37 cellular contexts compared by ENCODE assay signal in genomic region chr10:7150349-7150748, GRCh38.
"Had no signal": no experiment of that assay in that cellular context is flagged by ENCODE, and none has a peak within 500 bp of the region (broad histone marks: within the 10 kb centered on the region; RNA-seq: fewer than 3 reads in every experiment).

No MANE protein-coding gene starts in this region.

- H3K36me3 Mint-ChIP-seq: activated naive CD4-positive, alpha-beta T cell treated with anti-CD3 and anti-CD28 coated beads, Interleukin-2, amount 10 ng/mL, durations not matched to agents 7 days and 5 days; activated naive CD4-positive, alpha-beta T cell treated with anti-CD3 and anti-CD28 coated beads, Interleukin-2, amount 50 U/mL, for 72 hours; activated naive CD8-positive, alpha-beta T cell; activated naive CD8-positive, alpha-beta T cell treated with anti-CD3 and anti-CD28 coated beads for 36 hours; activated naive CD8-positive, alpha-beta T cell treated with anti-CD3 and anti-CD28 coated beads, Interleukin-2, amount 10 ng/mL, durations not matched to agents 7 days and 5 days; brain had no signal

- H3K27me3 ChIP-seq: adrenal gland, ascending aorta, body of pancreas, brain microvascular endothelial cell, breast epithelium had no signal

- H3K4me1 ChIP-seq: adrenal gland, ascending aorta, body of pancreas, breast epithelium had no signal

- H3K9me3 ChIP-seq: adrenal gland, ascending aorta, body of pancreas, breast epithelium had no signal

- H3K4me3 ChIP-seq: adrenal gland, ascending aorta, body of pancreas, breast epithelium, cardiac muscle cell had no signal

- H3K36me3 ChIP-seq: adrenal gland, ascending aorta, brain microvascular endothelial cell, breast epithelium, cardiac muscle cell had no signal

- DNase-seq: activated effector memory CD4-positive, alpha-beta T cell treated with anti-CD3 and anti-CD28 coated beads, Interleukin-2, amount 50 U/mL, for 16 hours; activated effector memory CD4-positive, alpha-beta T cell treated with Interleukin-2 at 50 U/mL for 16 hours; activated gamma-delta T cell; activated gamma-delta T cell treated with Interleukin-2 at 50 U/mL for 16 hours; activated naive CD4-positive, alpha-beta T cell; activated naive CD4-positive, alpha-beta T cell treated with anti-CD3 and anti-CD28 coated beads for 36 hours; activated naive CD4-positive, alpha-beta T cell treated with anti-CD3 and anti-CD28 coated beads, Interleukin-2, amount 10 ng/mL, durations not matched to agents 7 days and 5 days; activated naive CD4-positive, alpha-beta T cell treated with anti-CD3 and anti-CD28 coated beads, Interleukin-2, amount 50 U/mL, for 16 hours; activated naive CD4-positive, alpha-beta T cell treated with Interleukin-2 at 50 U/mL for 16 hours; activated naive CD8-positive, alpha-beta T cell treated with anti-CD3 and anti-CD28 coated beads for 36 hours; activated naive CD8-positive, alpha-beta T cell treated with anti-CD3 and anti-CD28 coated beads, Interleukin-2, amount 10 ng/mL, durations not matched to agents 7 days and 5 days; activated naive CD8-positive, alpha-beta T cell treated with anti-CD3 and anti-CD28 coated beads, Interleukin-2, amount 50 U/mL, for 24 hours; activated T-cell treated with anti-CD3 and anti-CD28 coated beads, Interleukin-2, amount 50 U/mL, for 24 hours; activated T-cell treated with anti-CD3 and anti-CD28 coated beads, Interleukin-2, amount 50 U/mL, for 4 hours; activated T-cell treated with anti-CD3 and anti-CD28 coated beads, Interleukin-2, amount 50 U/mL, for 48 hours; activated T-cell treated with anti-CD3 and anti-CD28 coated beads, Interleukin-2, amount 50 U/mL, for 72 hours; adrenal gland; amniotic stem cell; amygdala; anterior cingulate cortex; aorta; body of pancreas; brain microvascular endothelial cell; caudate nucleus; central memory CD4-positive, alpha-beta T cell; cerebellar nuclear complex had no signal

- H3K9me3 Mint-ChIP-seq: activated naive CD4-positive, alpha-beta T cell treated with anti-CD3 and anti-CD28 coated beads for 36 hours; activated naive CD4-positive, alpha-beta T cell treated with anti-CD3 and anti-CD28 coated beads, Interleukin-2, amount 10 ng/mL, durations not matched to agents 7 days and 5 days; activated naive CD4-positive, alpha-beta T cell treated with anti-CD3 and anti-CD28 coated beads, Interleukin-2, amount 50 U/mL, for 24 hours; activated naive CD4-positive, alpha-beta T cell treated with anti-CD3 and anti-CD28 coated beads, Interleukin-2, amount 50 U/mL, for 72 hours; activated naive CD8-positive, alpha-beta T cell treated with anti-CD3 and anti-CD28 coated beads, Interleukin-2, amount 10 ng/mL, durations not matched to agents 7 days and 5 days; activated T-cell treated with anti-CD3 and anti-CD28 coated beads, Interleukin-2, amount 50 U/mL, for 24 hours; activated T-cell treated with anti-CD3 and anti-CD28 coated beads, Interleukin-2, amount 50 U/mL, for 4 hours; activated T-helper 17 cell treated with anti-CD3 and anti-CD28 coated beads, Interleukin-2, amount 50 U/mL, for 72 hours; central memory CD8-positive, alpha-beta T cell had no signal

- H3K4me3 Mint-ChIP-seq: activated naive CD4-positive, alpha-beta T cell treated with anti-CD3 and anti-CD28 coated beads for 36 hours; activated naive CD4-positive, alpha-beta T cell treated with anti-CD3 and anti-CD28 coated beads, Interleukin-2, amount 10 ng/mL, durations not matched to agents 7 days and 5 days; activated naive CD4-positive, alpha-beta T cell treated with anti-CD3 and anti-CD28 coated beads, Interleukin-2, amount 50 U/mL, for 24 hours; activated naive CD8-positive, alpha-beta T cell; activated naive CD8-positive, alpha-beta T cell treated with anti-CD3 and anti-CD28 coated beads for 36 hours; activated naive CD8-positive, alpha-beta T cell treated with anti-CD3 and anti-CD28 coated beads, Interleukin-2, amount 10 ng/mL, durations not matched to agents 7 days and 5 days; activated naive CD8-positive, alpha-beta T cell treated with anti-CD3 and anti-CD28 coated beads, Interleukin-2, amount 50 U/mL, for 24 hours; activated T-cell treated with anti-CD3 and anti-CD28 coated beads, Interleukin-2, amount 50 U/mL, for 24 hours; activated T-cell treated with anti-CD3 and anti-CD28 coated beads, Interleukin-2, amount 50 U/mL, for 4 hours; activated T-cell treated with anti-CD3 and anti-CD28 coated beads, Interleukin-2, amount 50 U/mL, for 72 hours; activated T-helper 1 cell treated with anti-CD3 and anti-CD28 coated beads, Interleukin-12 subunit alpha, Interleukin-12 subunit beta, Interleukin-2, Interleukin-4 antibody, amounts not matched to agents 30 ng/mL and 10 ng/mL and 1 ng/mL, durations not matched to agents 14 hours and 24 hours and 36 hours; activated T-helper 17 cell treated with anti-CD3 and anti-CD28 coated beads, Interleukin-2, amount 50 U/mL, for 72 hours; brain; central memory CD8-positive, alpha-beta T cell had no signal

- H3K27ac Mint-ChIP-seq: activated naive CD4-positive, alpha-beta T cell treated with anti-CD3 and anti-CD28 coated beads for 36 hours; activated naive CD4-positive, alpha-beta T cell treated with anti-CD3 and anti-CD28 coated beads, Interleukin-2, amount 10 ng/mL, durations not matched to agents 7 days and 5 days; activated naive CD4-positive, alpha-beta T cell treated with anti-CD3 and anti-CD28 coated beads, Interleukin-2, amount 50 U/mL, for 24 hours; activated naive CD4-positive, alpha-beta T cell treated with anti-CD3 and anti-CD28 coated beads, Interleukin-2, amount 50 U/mL, for 72 hours; activated naive CD8-positive, alpha-beta T cell; activated naive CD8-positive, alpha-beta T cell treated with anti-CD3 and anti-CD28 coated beads for 36 hours; activated naive CD8-positive, alpha-beta T cell treated with anti-CD3 and anti-CD28 coated beads, Interleukin-2, amount 10 ng/mL, durations not matched to agents 7 days and 5 days; activated naive CD8-positive, alpha-beta T cell treated with anti-CD3 and anti-CD28 coated beads, Interleukin-2, amount 50 U/mL, for 24 hours; activated T-cell treated with anti-CD3 and anti-CD28 coated beads, Interleukin-2, amount 50 U/mL, for 24 hours; activated T-cell treated with anti-CD3 and anti-CD28 coated beads, Interleukin-2, amount 50 U/mL, for 72 hours; activated T-helper 1 cell treated with anti-CD3 and anti-CD28 coated beads, Interleukin-12 subunit alpha, Interleukin-12 subunit beta, Interleukin-2, Interleukin-4 antibody, amounts not matched to agents 30 ng/mL and 10 ng/mL and 1 ng/mL, durations not matched to agents 14 hours and 24 hours and 36 hours; activated T-helper 17 cell treated with anti-CD3 and anti-CD28 coated beads, Interleukin-2, amount 50 U/mL, for 72 hours; activated T-helper 2 cell treated with anti-CD3 and anti-CD28 coated beads, Interferon-gamma antibody, Interleukin-2, Interleukin-4, amounts not matched to agents 10 μg/mL and 5 μg/mL and 100 μg/mL, durations not matched to agents 14 hours and 24 hours and 36 hours; brain had no signal

- H3K4me1 Mint-ChIP-seq: activated naive CD4-positive, alpha-beta T cell treated with anti-CD3 and anti-CD28 coated beads, Interleukin-2, amount 10 ng/mL, durations not matched to agents 7 days and 5 days; activated naive CD4-positive, alpha-beta T cell treated with anti-CD3 and anti-CD28 coated beads, Interleukin-2, amount 50 U/mL, for 24 hours; activated naive CD8-positive, alpha-beta T cell treated with anti-CD3 and anti-CD28 coated beads for 36 hours; activated naive CD8-positive, alpha-beta T cell treated with anti-CD3 and anti-CD28 coated beads, Interleukin-2, amount 50 U/mL, for 24 hours; activated T-helper 17 cell treated with anti-CD3 and anti-CD28 coated beads, Interleukin-2, amount 50 U/mL, for 72 hours; central memory CD8-positive, alpha-beta T cell had no signal

- H3K27ac ChIP-seq: adrenal gland, ascending aorta, body of pancreas, brain microvascular endothelial cell, breast epithelium, cardiac muscle cell had no signal

- H3K27me3 Mint-ChIP-seq: central memory CD8-positive, alpha-beta T cell had no signal

- ATAC-seq: activated naive CD8-positive, alpha-beta T cell treated with anti-CD3 and anti-CD28 coated beads, Interleukin-2, amount 50 U/mL, for 24 hours; activated T-cell treated with anti-CD3 and anti-CD28 coated beads, Interleukin-2, amount 50 U/mL, for 4 hours; activated T-cell treated with anti-CD3 and anti-CD28 coated beads, Interleukin-2, amount 50 U/mL, for 72 hours; activated T-helper 17 cell treated with anti-CD3 and anti-CD28 coated beads, Interleukin-2, amount 50 U/mL, for 72 hours; body of pancreas had no signal
